1 cellular context compared by ENCODE assay signal in the genomic region with DNA sequence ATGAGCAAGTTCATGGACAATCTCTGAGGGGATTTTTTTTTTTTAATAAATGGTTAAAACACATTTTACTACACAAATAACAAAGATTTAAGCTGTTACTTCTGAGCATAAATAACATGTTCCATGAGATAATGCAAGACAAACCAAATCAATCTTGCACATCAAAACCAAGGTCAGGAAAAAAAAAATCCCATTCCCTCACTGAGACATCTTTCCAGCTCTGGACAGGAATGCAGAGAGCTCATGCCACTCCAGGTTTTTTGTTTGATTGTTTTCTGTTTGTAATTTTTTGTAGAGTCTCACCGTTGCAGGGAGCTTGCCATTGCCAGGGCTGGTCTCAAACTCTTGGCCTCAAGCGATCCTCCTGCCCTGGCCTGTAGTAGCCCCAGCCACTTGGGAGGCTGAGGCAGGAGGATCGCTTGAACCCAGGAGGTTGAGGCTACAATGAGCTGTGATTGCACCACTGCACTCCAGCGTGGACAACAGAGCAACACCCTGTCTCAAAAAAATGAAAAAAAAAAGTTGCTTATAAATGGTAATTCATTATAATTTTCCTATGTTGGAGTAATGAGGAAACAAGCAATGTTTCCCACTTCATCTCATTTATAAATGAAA.
TF ChIP-seq lines count a peak whose summit lies in the region.

No MANE protein-coding gene starts in this region.

TF ChIP-seq in HepG2, 621 proteins besides CTCF, POLR2A, EP300 and RAD21:
- TF ChIP-seq ZNF776 (CRISPR knock-in tag; IDR thresholded peaks at IDR 0.05) (no peak), ZNF772 (CRISPR knock-in tag; IDR thresholded peaks at IDR 0.05) (no peak), ZFP1 (CRISPR knock-in tag; IDR thresholded peaks at IDR 0.05) (no peak), KDM1A (CRISPR knock-in tag; IDR thresholded peaks at IDR 0.05) (no peak), ZMYM3 (CRISPR knock-in tag; IDR thresholded peaks at IDR 0.05) (peak; percentile 79), CBX2 (IDR thresholded peaks at IDR 0.05; ENCODE audit: low read depth, low read length) (no peak), CBX2 (CRISPR knock-in tag; IDR thresholded peaks at IDR 0.05; ENCODE audit: low read depth) (no peak), HOXA7 (CRISPR knock-in tag; IDR thresholded peaks at IDR 0.05) (no peak), ADNP (CRISPR knock-in tag; IDR thresholded peaks at IDR 0.05) (0 out of 2 replicates have a peak, but pooled peaks have one; percentile 57), CC2D1A (CRISPR knock-in tag; IDR thresholded peaks at IDR 0.05) (no peak), TBP (CRISPR knock-in tag; IDR thresholded peaks at IDR 0.05) (no peak), KLF6 (CRISPR knock-in tag; IDR thresholded peaks at IDR 0.05) (no peak), ZNF12 (CRISPR knock-in tag; IDR thresholded peaks at IDR 0.05) (no peak), REL (CRISPR knock-in tag; conservative IDR thresholded peaks at IDR 0.05) (no peak), ZNF136 (CRISPR knock-in tag; IDR thresholded peaks at IDR 0.05; ENCODE audit: low read depth) (peak; percentile 36; the same call in 1 of the 2 replicates), FOXA1 (IDR thresholded peaks at IDR 0.05) (no peak), FOXA1 (CRISPR knock-in tag; IDR thresholded peaks at IDR 0.05) (no peak), SETDB1 (CRISPR knock-in tag; IDR thresholded peaks at IDR 0.05; ENCODE audit: borderline replicate concordance) (no peak), HOXA5 (CRISPR knock-in tag; IDR thresholded peaks at IDR 0.05) (no peak), ZNF788 (CRISPR knock-in tag; IDR thresholded peaks at IDR 0.05; ENCODE audit: borderline replicate concordance) (no peak), SNAPC2 (CRISPR knock-in tag; IDR thresholded peaks at IDR 0.05) (no peak)
- TF ChIP-seq, protein P1, sequence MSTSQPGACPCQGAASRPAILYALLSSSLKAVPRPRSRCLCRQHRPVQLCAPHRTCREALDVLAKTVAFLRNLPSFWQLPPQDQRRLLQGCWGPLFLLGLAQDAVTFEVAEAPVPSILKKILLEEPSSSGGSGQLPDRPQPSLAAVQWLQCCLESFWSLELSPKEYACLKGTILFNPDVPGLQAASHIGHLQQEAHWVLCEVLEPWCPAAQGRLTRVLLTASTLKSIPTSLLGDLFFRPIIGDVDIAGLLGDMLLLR (CRISPR knock-in tag; IDR thresholded peaks at IDR 0.05), result no peak
- TF ChIP-seq, protein P2, sequence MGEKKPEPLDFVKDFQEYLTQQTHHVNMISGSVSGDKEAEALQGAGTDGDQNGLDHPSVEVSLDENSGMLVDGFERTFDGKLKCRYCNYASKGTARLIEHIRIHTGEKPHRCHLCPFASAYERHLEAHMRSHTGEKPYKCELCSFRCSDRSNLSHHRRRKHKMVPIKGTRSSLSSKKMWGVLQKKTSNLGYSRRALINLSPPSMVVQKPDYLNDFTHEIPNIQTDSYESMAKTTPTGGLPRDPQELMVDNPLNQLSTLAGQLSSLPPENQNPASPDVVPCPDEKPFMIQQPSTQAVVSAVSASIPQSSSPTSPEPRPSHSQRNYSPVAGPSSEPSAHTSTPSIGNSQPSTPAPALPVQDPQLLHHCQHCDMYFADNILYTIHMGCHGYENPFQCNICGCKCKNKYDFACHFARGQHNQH (CRISPR knock-in tag; IDR thresholded peaks at IDR 0.05), result no peak
- TF ChIP-seq, protein P3, sequence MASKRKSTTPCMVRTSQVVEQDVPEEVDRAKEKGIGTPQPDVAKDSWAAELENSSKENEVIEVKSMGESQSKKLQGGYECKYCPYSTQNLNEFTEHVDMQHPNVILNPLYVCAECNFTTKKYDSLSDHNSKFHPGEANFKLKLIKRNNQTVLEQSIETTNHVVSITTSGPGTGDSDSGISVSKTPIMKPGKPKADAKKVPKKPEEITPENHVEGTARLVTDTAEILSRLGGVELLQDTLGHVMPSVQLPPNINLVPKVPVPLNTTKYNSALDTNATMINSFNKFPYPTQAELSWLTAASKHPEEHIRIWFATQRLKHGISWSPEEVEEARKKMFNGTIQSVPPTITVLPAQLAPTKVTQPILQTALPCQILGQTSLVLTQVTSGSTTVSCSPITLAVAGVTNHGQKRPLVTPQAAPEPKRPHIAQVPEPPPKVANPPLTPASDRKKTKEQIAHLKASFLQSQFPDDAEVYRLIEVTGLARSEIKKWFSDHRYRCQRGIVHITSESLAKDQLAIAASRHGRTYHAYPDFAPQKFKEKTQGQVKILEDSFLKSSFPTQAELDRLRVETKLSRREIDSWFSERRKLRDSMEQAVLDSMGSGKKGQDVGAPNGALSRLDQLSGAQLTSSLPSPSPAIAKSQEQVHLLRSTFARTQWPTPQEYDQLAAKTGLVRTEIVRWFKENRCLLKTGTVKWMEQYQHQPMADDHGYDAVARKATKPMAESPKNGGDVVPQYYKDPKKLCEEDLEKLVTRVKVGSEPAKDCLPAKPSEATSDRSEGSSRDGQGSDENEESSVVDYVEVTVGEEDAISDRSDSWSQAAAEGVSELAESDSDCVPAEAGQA (IDR thresholded peaks at IDR 0.05; ENCODE audit: low read depth), result no peak
- TF ChIP-seq, protein P3 (CRISPR knock-in tag; IDR thresholded peaks at IDR 0.05; ENCODE audit: borderline replicate concordance), result no peak
- TF ChIP-seq, protein P4, sequence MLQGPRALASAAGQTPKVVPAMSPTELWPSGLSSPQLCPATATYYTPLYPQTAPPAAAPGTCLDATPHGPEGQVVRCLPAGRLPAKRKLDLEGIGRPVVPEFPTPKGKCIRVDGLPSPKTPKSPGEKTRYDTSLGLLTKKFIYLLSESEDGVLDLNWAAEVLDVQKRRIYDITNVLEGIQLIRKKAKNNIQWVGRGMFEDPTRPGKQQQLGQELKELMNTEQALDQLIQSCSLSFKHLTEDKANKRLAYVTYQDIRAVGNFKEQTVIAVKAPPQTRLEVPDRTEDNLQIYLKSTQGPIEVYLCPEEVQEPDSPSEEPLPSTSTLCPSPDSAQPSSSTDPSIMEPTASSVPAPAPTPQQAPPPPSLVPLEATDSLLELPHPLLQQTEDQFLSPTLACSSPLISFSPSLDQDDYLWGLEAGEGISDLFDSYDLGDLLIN (CRISPR knock-in tag; IDR thresholded peaks at IDR 0.05; ENCODE audit: borderline replicate concordance), result no peak
- TF ChIP-seq, protein P5, sequence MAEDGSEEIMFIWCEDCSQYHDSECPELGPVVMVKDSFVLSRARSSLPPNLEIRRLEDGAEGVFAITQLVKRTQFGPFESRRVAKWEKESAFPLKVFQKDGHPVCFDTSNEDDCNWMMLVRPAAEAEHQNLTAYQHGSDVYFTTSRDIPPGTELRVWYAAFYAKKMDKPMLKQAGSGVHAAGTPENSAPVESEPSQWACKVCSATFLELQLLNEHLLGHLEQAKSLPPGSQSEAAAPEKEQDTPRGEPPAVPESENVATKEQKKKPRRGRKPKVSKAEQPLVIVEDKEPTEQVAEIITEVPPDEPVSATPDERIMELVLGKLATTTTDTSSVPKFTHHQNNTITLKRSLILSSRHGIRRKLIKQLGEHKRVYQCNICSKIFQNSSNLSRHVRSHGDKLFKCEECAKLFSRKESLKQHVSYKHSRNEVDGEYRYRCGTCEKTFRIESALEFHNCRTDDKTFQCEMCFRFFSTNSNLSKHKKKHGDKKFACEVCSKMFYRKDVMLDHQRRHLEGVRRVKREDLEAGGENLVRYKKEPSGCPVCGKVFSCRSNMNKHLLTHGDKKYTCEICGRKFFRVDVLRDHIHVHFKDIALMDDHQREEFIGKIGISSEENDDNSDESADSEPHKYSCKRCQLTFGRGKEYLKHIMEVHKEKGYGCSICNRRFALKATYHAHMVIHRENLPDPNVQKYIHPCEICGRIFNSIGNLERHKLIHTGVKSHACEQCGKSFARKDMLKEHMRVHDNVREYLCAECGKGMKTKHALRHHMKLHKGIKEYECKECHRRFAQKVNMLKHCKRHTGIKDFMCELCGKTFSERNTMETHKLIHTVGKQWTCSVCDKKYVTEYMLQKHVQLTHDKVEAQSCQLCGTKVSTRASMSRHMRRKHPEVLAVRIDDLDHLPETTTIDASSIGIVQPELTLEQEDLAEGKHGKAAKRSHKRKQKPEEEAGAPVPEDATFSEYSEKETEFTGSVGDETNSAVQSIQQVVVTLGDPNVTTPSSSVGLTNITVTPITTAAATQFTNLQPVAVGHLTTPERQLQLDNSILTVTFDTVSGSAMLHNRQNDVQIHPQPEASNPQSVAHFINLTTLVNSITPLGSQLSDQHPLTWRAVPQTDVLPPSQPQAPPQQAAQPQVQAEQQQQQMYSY (CRISPR knock-in tag; IDR thresholded peaks at IDR 0.05), result peak; percentile 71; the same call in 1 of the 2 replicates
- TF ChIP-seq, protein P6, sequence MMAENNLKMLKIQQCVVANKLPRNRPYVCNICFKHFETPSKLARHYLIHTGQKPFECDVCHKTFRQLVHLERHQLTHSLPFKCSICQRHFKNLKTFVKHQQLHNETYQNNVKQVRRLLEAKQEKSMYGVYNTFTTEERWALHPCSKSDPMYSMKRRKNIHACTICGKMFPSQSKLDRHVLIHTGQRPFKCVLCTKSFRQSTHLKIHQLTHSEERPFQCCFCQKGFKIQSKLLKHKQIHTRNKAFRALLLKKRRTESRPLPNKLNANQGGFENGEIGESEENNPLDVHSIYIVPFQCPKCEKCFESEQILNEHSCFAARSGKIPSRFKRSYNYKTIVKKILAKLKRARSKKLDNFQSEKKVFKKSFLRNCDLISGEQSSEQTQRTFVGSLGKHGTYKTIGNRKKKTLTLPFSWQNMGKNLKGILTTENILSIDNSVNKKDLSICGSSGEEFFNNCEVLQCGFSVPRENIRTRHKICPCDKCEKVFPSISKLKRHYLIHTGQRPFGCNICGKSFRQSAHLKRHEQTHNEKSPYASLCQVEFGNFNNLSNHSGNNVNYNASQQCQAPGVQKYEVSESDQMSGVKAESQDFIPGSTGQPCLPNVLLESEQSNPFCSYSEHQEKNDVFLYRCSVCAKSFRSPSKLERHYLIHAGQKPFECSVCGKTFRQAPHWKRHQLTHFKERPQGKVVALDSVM (CRISPR knock-in tag; IDR thresholded peaks at IDR 0.05), result peak; percentile 97
- TF ChIP-seq, protein P7, sequence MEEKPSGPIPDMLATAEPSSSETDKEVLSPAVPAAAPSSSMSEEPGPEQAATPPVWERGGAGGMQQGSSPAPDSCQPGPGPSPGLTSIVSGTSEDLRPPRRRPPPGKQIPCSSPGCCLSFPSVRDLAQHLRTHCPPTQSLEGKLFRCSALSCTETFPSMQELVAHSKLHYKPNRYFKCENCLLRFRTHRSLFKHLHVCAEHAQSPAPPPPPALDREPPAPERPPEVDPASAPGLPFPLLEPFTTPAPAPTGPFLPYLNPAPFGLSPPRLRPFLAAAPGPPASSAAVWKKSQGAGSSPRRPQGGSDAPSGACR (CRISPR knock-in tag; IDR thresholded peaks at IDR 0.05), result no peak
